In genomic region chr3:6315906-6316305, GRCh38 we compare ENCODE assay signal across 26 cellular contexts.
"Had no signal": no experiment of that assay in that cellular context is flagged by ENCODE, and none has a peak within 500 bp of the region (broad histone marks: within the 10 kb centered on the region; RNA-seq: fewer than 3 reads in every experiment).

No MANE protein-coding gene starts in this region.

- ATAC-seq: natural killer cell; psoas muscle; right cardiac atrium; right lobe of liver; stimulated activated effector memory CD8-positive, alpha-beta T cell treated with anti-CD3 and anti-CD28 coated beads, Interleukin-12 subunit alpha, Interleukin-12 subunit beta, amount 100 ng/mL, for 72 hours; stimulated activated naive B cell treated with anti-CD40 and anti-IgM and Interleukin-4, amounts not matched to agents 10 μg/mL and 1 μg/mL and 100 μg/mL, for 72 hours had no signal

- FAIRE-seq: small intestine, urothelium cell line had no signal

- DNase-seq: natural killer cell; occipital lobe; ovary; posterior cingulate gyrus; psoas muscle; right cardiac atrium; right lobe of liver; sigmoid colon; small intestine; stimulated activated CD4-positive, alpha-beta T cell treated with anti-CD3 and anti-CD28 coated beads, Interleukin-15, amount 100 ng/mL, for 24 hours; stimulated activated CD4-positive, alpha-beta T cell treated with anti-CD3 and anti-CD28 coated beads, Interleukin-2, amount 100 ng/mL, for 24 hours; stimulated activated CD4-positive, alpha-beta T cell treated with anti-CD3 and anti-CD28 coated beads, Interleukin-2, amount 100 ng/mL, for 48 hours; stimulated activated CD4-positive, alpha-beta T cell treated with anti-CD3 and anti-CD28 coated beads, Interleukin-4, amount 100 ng/mL, for 24 hours; stimulated activated naive B cell treated with anti-CD40 and anti-IgM and Interleukin-4, amounts not matched to agents 10 μg/mL and 1 μg/mL and 100 μg/mL, for 72 hours; stimulated activated naive CD4-positive, alpha-beta T cell treated with Interleukin-2 at 50 U/mL for 16 hours; stomach; thyroid gland; trophoblast cell; upper lobe of left lung had no signal

- H3K27ac ChIP-seq: neural progenitor cell, ovary, parathyroid adenoma, psoas muscle, right lobe of liver, sigmoid colon, stomach, thoracic aorta, thyroid gland, tibial nerve, upper lobe of left lung, vagina had no signal
